In genomic region chr9:72304538-72304937, GRCh38 we compare ENCODE assay signal across 10 cellular contexts.
DNase-seq lines count a peak whose midpoint lies in the region; ATAC-seq and TF ChIP-seq lines count a peak whose summit lies in the region.
"Had no signal": no experiment of that assay in that cellular context is flagged by ENCODE, and none has a peak within 500 bp of the region (broad histone marks: within the 10 kb centered on the region; RNA-seq: fewer than 3 reads in every experiment).

No MANE protein-coding gene starts in this region.

- no peaks in the 10 kb centered on the region for H3K9me3 ChIP-seq in CD8-positive, alpha-beta T cell (ENCODE audit: low read length)
- H3K9me3 ChIP-seq in SK-N-MC (ENCODE audit: low read depth, low read length) = no peaks in the 10 kb centered on the region
- H3K9me3 ChIP-seq in right cardiac atrium (ENCODE audit: control insufficient read depth, low read length) = no peaks in the 10 kb centered on the region
- no peaks in the 10 kb centered on the region for H3K9me3 ChIP-seq in gastrocnemius medialis

- in situ Hi-C loops in gastrocnemius medialis (cut with MboI; ENCODE audit: low sequenced_read_pairs in 4 of 4) = loop anchor here in 1 of 4 donors (10.0 kb wide), 2 partner anchors 60 to 270 kb away; partner anchors contain the start of gene ZFAND5

- H3K4me3 Mint-ChIP-seq in CD8-positive, alpha-beta T cell = no peak overlapping the region

- no peaks in the 10 kb centered on the region for H3K4me1 ChIP-seq in CD8-positive, alpha-beta T cell (ENCODE audit: insufficient read depth, low read length)
- H3K4me1 ChIP-seq in right cardiac atrium (ENCODE audit: control insufficient read depth, insufficient read depth, low read length) (peaks cover 5% of the 10 kb centered on the region), gastrocnemius medialis (peaks cover 0 to 9% of the 10 kb centered on the region in 2 donors)

- no peaks in the 10 kb centered on the region for H3K27me3 ChIP-seq in CD8-positive, alpha-beta T cell (ENCODE audit: insufficient read depth, low read length)
- H3K27me3 ChIP-seq in right cardiac atrium (ENCODE audit: control insufficient read depth, insufficient read depth) (no peaks in the 10 kb centered on the region), gastrocnemius medialis (no peaks in the 10 kb centered on the region)

- TF ChIP-seq CTCF in CD8-positive, alpha-beta T cell (IDR thresholded peaks at IDR 0.05) = no peak
- TF ChIP-seq CTCF in gastrocnemius medialis (IDR thresholded peaks at IDR 0.05 in 4 of 5, conservative IDR thresholded peaks at IDR 0.05 in 1 of 5) = no peak

- WGBS in right cardiac atrium = 22% methylated on average over 1 of the region's 1 CpG

- H3K27ac ChIP-seq in CD8-positive, alpha-beta T cell (ENCODE audit: low read depth, low read length) = no peak overlapping the region
- H3K27ac ChIP-seq in SK-N-MC = peak overlapping the region; percentile 71; the same call in 1 of the 2 replicates
- H3K27ac ChIP-seq in right cardiac atrium (ENCODE audit: low read length) = peak overlapping the region; percentile 95
- H3K27ac ChIP-seq in gastrocnemius medialis = peak overlapping the region; percentile 23 to 86 (median 76)

- no peak overlapping the region for H3K4me3 ChIP-seq in CD8-positive, alpha-beta T cell (ENCODE audit: low read depth, low read length)
- peak overlapping the region; percentile 59 for H3K4me3 ChIP-seq in SK-N-MC
- peak overlapping the region; percentile 77 for H3K4me3 ChIP-seq in right cardiac atrium (ENCODE audit: low read length)
- peak overlapping the region in 2 of 4 donors; percentile 22 to 49 for H3K4me3 ChIP-seq in gastrocnemius medialis

- H3K27me3 Mint-ChIP-seq in CD8-positive, alpha-beta T cell (ENCODE audit: low read depth) = no peaks in the 10 kb centered on the region

- no peaks in the 10 kb centered on the region for H3K36me3 Mint-ChIP-seq in CD8-positive, alpha-beta T cell

- peak overlapping the region; percentile 45 for H3K27ac Mint-ChIP-seq in CD8-positive, alpha-beta T cell

- CTCF ChIA-PET in CD8-positive, alpha-beta T cell (lab: Charles Lee) = no interaction called here

- POLR2A ChIA-PET in CD8-positive, alpha-beta T cell (lab: Charles Lee) = no interaction called here

- ATAC-seq in CD8-positive, alpha-beta T cell = no peak
- ATAC-seq in right cardiac atrium (no peak), gastrocnemius medialis (no peak)

- intact Hi-C loops in CD8-positive, alpha-beta T cell (cut with DNase I, micrococcal nuclease) = no loop called here
- intact Hi-C loops in right cardiac atrium (cut with DNase I) = loop anchor here in 1 of 4 donors (10.0 kb wide), 2 partner anchors 50 to 160 kb away; no protein-coding TSS in a partner anchor
- intact Hi-C loops in gastrocnemius medialis (cut with DNase I; ENCODE audit: low total_unique reads) = no loop called here

- no peak for TF ChIP-seq POLR2A in gastrocnemius medialis (IDR thresholded peaks at IDR 0.05)

- H3K36me3 ChIP-seq in CD8-positive, alpha-beta T cell (ENCODE audit: insufficient read depth, low read length) = no peaks in the 10 kb centered on the region
- H3K36me3 ChIP-seq in SK-N-MC (ENCODE audit: insufficient read depth, low read length) (no peaks in the 10 kb centered on the region), gastrocnemius medialis (no peaks in the 10 kb centered on the region)

- peaks cover 15% of the 10 kb centered on the region for H3K4me1 Mint-ChIP-seq in CD8-positive, alpha-beta T cell (ENCODE audit: low read depth)

- DNase-seq in CD8-positive, alpha-beta T cell = no peak
- no peak for DNase-seq in SK-N-MC (ENCODE audit: low read depth, low spot score)
- no peak for DNase-seq in right cardiac atrium
- DNase-seq in gastrocnemius medialis = no peak
- no peak for DNase-seq in NCI-H226
- no peak for DNase-seq in epidermal melanocyte (ENCODE audit: insufficient read length, low spot score)
- no peak for DNase-seq in NCI-H345 treated with DMSO at 0.1 percent for 48 hours (lab: John Stamatoyannopoulos, UW; ENCODE audit: unreplicated experiment)
- DNase-seq in SKM-1 treated with dmso at 0.1 percent for 144 hours (lab: John Stamatoyannopoulos, UW; ENCODE audit: unreplicated experiment) = no peak
- DNase-seq: DND-41; stimulated activated CD4-positive, alpha-beta T cell treated with anti-CD3 and anti-CD28 coated beads, Interleukin-2, amount 100 ng/mL, for 48 hours had no signal

- H3K9ac ChIP-seq in SK-N-MC (ENCODE audit: insufficient read length) = peak overlapping the region; percentile 55

- H3K9me3 Mint-ChIP-seq in CD8-positive, alpha-beta T cell = no peaks in the 10 kb centered on the region
